ENCODE assay signal across 8 cellular contexts in genomic region chr3:44235604-44236484, GRCh38. TPM values are rescaled to one million over a fixed set of nuclear protein-coding genes. Genes with fewer than 3 reads are reported as not detected.
DNase-seq lines count a peak whose midpoint lies in the region; ATAC-seq and TF ChIP-seq lines count a peak whose summit lies in the region.

No MANE protein-coding gene starts in this region.

- no peaks in the 10 kb centered on the region for H3K9me3 Mint-ChIP-seq in activated CD4-positive, alpha-beta T cell treated with anti-CD3 and anti-CD28 coated beads, Interleukin-2, amount 10 ng/mL, durations not matched to agents 7 days and 5 days

- no peaks in the 10 kb centered on the region for H3K36me3 ChIP-seq in lower lobe of right lung

- H3K27me3 ChIP-seq in lower lobe of right lung (ENCODE audit: low read depth) = no peaks in the 10 kb centered on the region

- peak; percentile 74 for TF ChIP-seq CTCF in lower lobe of right lung (IDR thresholded peaks at IDR 0.05)

- peaks cover 11% of the 10 kb centered on the region for H3K4me1 ChIP-seq in lower lobe of right lung

- no peak overlapping the region for H3K4me3 Mint-ChIP-seq in activated CD4-positive, alpha-beta T cell treated with anti-CD3 and anti-CD28 coated beads, Interleukin-2, amount 10 ng/mL, durations not matched to agents 7 days and 5 days

- DNase-seq in DMS79 (lab: John Stamatoyannopoulos, UW) (peak; percentile 62), NCI-H510A treated with DMSO at 0.1 percent for 48 hours (lab: John Stamatoyannopoulos, UW) (peak; percentile 60), lower lobe of right lung (peak; percentile 71)
- DNase-seq in activated CD4-positive, alpha-beta T cell treated with anti-CD3 and anti-CD28 coated beads, Interleukin-2, amount 10 ng/mL, durations not matched to agents 7 days and 5 days = peak; percentile 60
- DNase-seq in effector CD4-positive, alpha-beta T cell = peak; percentile 27
- peak in 2 of 3 donors; percentile 5 to 37 for DNase-seq in stimulated activated CD4-positive, alpha-beta T cell treated with anti-CD3 and anti-CD28 coated beads, TNF-alpha, amount 100 ng/mL, for 1 hour (ENCODE audit: low read depth in 3 of 3, low spot score in 1 of 3)

- H3K36me3 Mint-ChIP-seq in activated CD4-positive, alpha-beta T cell treated with anti-CD3 and anti-CD28 coated beads, Interleukin-2, amount 10 ng/mL, durations not matched to agents 7 days and 5 days (ENCODE audit: low read depth) = no peaks in the 10 kb centered on the region

- peak; percentile 58 for ATAC-seq in HG02763 (IDR thresholded peaks at IDR 0.05; ENCODE audit: unreplicated experiment)
- ATAC-seq in lower lobe of right lung = peak; percentile 94 to 97
- no peak for ATAC-seq in GM21576 (IDR thresholded peaks at IDR 0.05; ENCODE audit: unreplicated experiment)

- H3K27me3 Mint-ChIP-seq in activated CD4-positive, alpha-beta T cell treated with anti-CD3 and anti-CD28 coated beads, Interleukin-2, amount 10 ng/mL, durations not matched to agents 7 days and 5 days = peaks cover 9% of the 10 kb centered on the region

- H3K9me3 ChIP-seq in lower lobe of right lung = no peaks in the 10 kb centered on the region

- no peak overlapping the region for H3K4me3 ChIP-seq in lower lobe of right lung

- peak overlapping the region; percentile 59 for H3K27ac ChIP-seq in lower lobe of right lung

- no peak overlapping the region for H3K27ac Mint-ChIP-seq in activated CD4-positive, alpha-beta T cell treated with anti-CD3 and anti-CD28 coated beads, Interleukin-2, amount 10 ng/mL, durations not matched to agents 7 days and 5 days

- peaks cover 15% of the 10 kb centered on the region for H3K4me1 Mint-ChIP-seq in activated CD4-positive, alpha-beta T cell treated with anti-CD3 and anti-CD28 coated beads, Interleukin-2, amount 10 ng/mL, durations not matched to agents 7 days and 5 days

- CTCF ChIA-PET in activated CD4-positive, alpha-beta T cell treated with anti-CD3 and anti-CD28 coated beads, Interleukin-2, amount 10 ng/mL, durations not matched to agents 7 days and 5 days (lab: Charles Lee) = interaction anchor here (0.7 to 0.8 kb wide), 2 partner anchors 16 to 1357 kb away, joined by 3 read pairs; no protein-coding TSS in a partner anchor

- POLR2A ChIA-PET in activated CD4-positive, alpha-beta T cell treated with anti-CD3 and anti-CD28 coated beads, Interleukin-2, amount 10 ng/mL, durations not matched to agents 7 days and 5 days (lab: Charles Lee) = no interaction called here

- intact Hi-C loops in lower lobe of right lung (cut with DNase I) = no loop called here

RNA-seq across cellular contexts. Expression of gene TOPAZ1, which starts 5.8 kb away (rescaled TPM):
- not detected for total RNA-seq in activated CD4-positive, alpha-beta T cell treated with anti-CD3 and anti-CD28 coated beads, Interleukin-2, amount 10 ng/mL, durations not matched to agents 7 days and 5 days
- total RNA-seq in lower lobe of right lung = not detected

Comparison
In these comparisons a context has a peak if more than half of its experiments do, and no peak if none do; other contexts are left out.
1. DNase-seq: peak in every context shown above with its lines; median percentile 71 in lower lobe of right lung; 62 in DMS79; 60 in NCI-H510A treated with DMSO at 0.1 percent for 48 hours; 60 in activated CD4-positive, alpha-beta T cell treated with anti-CD3 and anti-CD28 coated beads, Interleukin-2, amount 10 ng/mL, durations not matched to agents 7 days and 5 days; 27 in effector CD4-positive, alpha-beta T cell; 21 in stimulated activated CD4-positive, alpha-beta T cell treated with anti-CD3 and anti-CD28 coated beads, TNF-alpha, amount 100 ng/mL, for 1 hour.